In genomic region chr2:11697103-11697871, GRCh38 we compare ENCODE assay signal across 8 cellular contexts. TPM values are rescaled to one million over a fixed set of nuclear protein-coding genes. Genes with fewer than 3 reads are reported as not detected.
DNase-seq lines count a peak whose midpoint lies in the region; ATAC-seq and TF ChIP-seq lines count a peak whose summit lies in the region.

No MANE protein-coding gene starts in this region.

- TF ChIP-seq CTCF in vagina (IDR thresholded peaks at IDR 0.05): no peak

- H3K36me3 ChIP-seq in vagina: no peaks in the 10 kb centered on the region

- H3K9me3 ChIP-seq in vagina: no peaks in the 10 kb centered on the region

- no peak for TF ChIP-seq POLR2A in vagina (IDR thresholded peaks at IDR 0.05)

- H3K27ac ChIP-seq in caudate nucleus (ENCODE audit: low read depth, low read length) (peak overlapping the region; percentile 49), vagina (peak overlapping the region; percentile 40)

- H3K4me3 ChIP-seq in vagina: no peak overlapping the region

- ATAC-seq in Right ventricle myocardium inferior (peak; percentile 42), HG02970 (IDR thresholded peaks at IDR 0.05; ENCODE audit: low FRiP score, unreplicated experiment) (no peak), HG03442 (IDR thresholded peaks at IDR 0.05; ENCODE audit: unreplicated experiment) (no peak)

- H3K27me3 ChIP-seq in vagina: no peaks in the 10 kb centered on the region

- intact Hi-C loops in Right ventricle myocardium inferior (cut with DNase I): no loop called here
- intact Hi-C loops in cardiac septum (cut with DNase I): loop anchor here (5.0 kb wide), 1 partner anchor 50 kb away; the partner anchor contains the start of gene LPIN1
- intact Hi-C loops in vagina (cut with DNase I): no loop called here

- peaks cover 14% of the 10 kb centered on the region for H3K4me1 ChIP-seq in vagina

- no peak for DNase-seq in Right ventricle myocardium inferior (ENCODE audit: missing footprints)
- DNase-seq in cardiac septum (ENCODE audit: low spot score): no peak
- peak in 7 of 61 donors; percentile 14 to 75 (median 44) for DNase-seq in caudate nucleus (lab: John Stamatoyannopoulos, UW)
- peak; percentile 43 to 76 for DNase-seq in lung microvascular endothelial cell (ENCODE audit: low read depth in 2 of 2)
- no peak for DNase-seq in vagina (ENCODE audit: extremely low spot score in 2 of 2)
- no peak for DNase-seq in DMS79 (lab: John Stamatoyannopoulos, UW)

RNA-seq across cellular contexts. Expression of gene NTSR2, which starts 27.3 kb away (rescaled TPM):
- not detected for total RNA-seq in Right ventricle myocardium inferior
- not detected for total RNA-seq in cardiac septum
- total RNA-seq in lung microvascular endothelial cell: not detected in 2 replicates
- total RNA-seq in vagina: not detected

RNA-seq across cellular contexts. Expression of gene LPIN1, which starts 49.1 kb away (rescaled TPM):
- 64.6 TPM for total RNA-seq in Right ventricle myocardium inferior
- total RNA-seq in cardiac septum: 27.8 TPM
- 12.2 and 13.1 TPM in 2 replicates for total RNA-seq in lung microvascular endothelial cell
- 67.5 TPM for total RNA-seq in vagina

Comparison
In these comparisons a context has a peak if more than half of its experiments do, and no peak if none do; other contexts are left out.
1. DNase-seq: peak in lung microvascular endothelial cell (2 of 2); none in Right ventricle myocardium inferior (single experiment), cardiac septum (single experiment), vagina (0 of 2) and DMS79 (single experiment).